8 cellular contexts compared by ENCODE assay signal in genomic region chr9:27276182-27277030, GRCh38. TPM values are rescaled to one million over a fixed set of nuclear protein-coding genes. Genes with fewer than 3 reads are reported as not detected.
DNase-seq lines count a peak whose midpoint lies in the region; ATAC-seq and TF ChIP-seq lines count a peak whose summit lies in the region.

No MANE protein-coding gene starts in this region.

- H3K4me3 ChIP-seq in thoracic aorta: peak overlapping the region; percentile 44

- no peaks in the 10 kb centered on the region for H3K4me1 ChIP-seq in thoracic aorta (ENCODE audit: control insufficient read depth in 1 of 2, low read depth in 2 of 2)

- ATAC-seq in Right ventricle myocardium superior (ENCODE audit: poor library complexity) (peak; percentile 62), HG03175 (IDR thresholded peaks at IDR 0.05; ENCODE audit: unreplicated experiment) (peak; percentile 58), thoracic aorta (ENCODE audit: insufficient number of reproducible peaks, low FRiP score, low read depth) (peak; percentile 75), T-helper 17 cell (no peak)

- H3K27ac Mint-ChIP-seq in T-helper 17 cell: no peak overlapping the region

- peaks cover 5% of the 10 kb centered on the region for H3K4me1 Mint-ChIP-seq in T-helper 17 cell

- no peaks in the 10 kb centered on the region for H3K36me3 ChIP-seq in thoracic aorta

- TF ChIP-seq CTCF in thoracic aorta (IDR thresholded peaks at IDR 0.05): peak; percentile 76

- no peak for DNase-seq in Right ventricle myocardium superior
- DNase-seq in cardiac septum (ENCODE audit: low spot score): no peak
- DNase-seq in NCI-H524 treated with DMSO at 0.1 percent for 48 hours (lab: John Stamatoyannopoulos, UW): peak; percentile 7
- peak; percentile 10 for DNase-seq in brain pericyte (ENCODE audit: low read depth, low spot score)
- peak; percentile 52 for DNase-seq in kidney glomerular epithelial cell (lab: John Stamatoyannopoulos, UW)
- DNase-seq in thoracic aorta (ENCODE audit: low spot score): no peak
- DNase-seq in T-helper 17 cell: no peak

- no peaks in the 10 kb centered on the region for H3K27me3 ChIP-seq in thoracic aorta (replicated peaks; ENCODE audit: insufficient read depth)

- no peak overlapping the region for H3K4me3 Mint-ChIP-seq in T-helper 17 cell

- intact Hi-C loops in Right ventricle myocardium superior (cut with DNase I): loop anchor here (5.0 kb wide), 1 partner anchor 244 kb away; no protein-coding TSS in a partner anchor
- intact Hi-C loops in cardiac septum (cut with DNase I): loop anchor here (2.0 kb wide), 1 partner anchor 242 kb away; no protein-coding TSS in a partner anchor

- peaks cover 33% of the 10 kb centered on the region for H3K27me3 Mint-ChIP-seq in T-helper 17 cell

- H3K27ac ChIP-seq in thoracic aorta: no peak overlapping the region

- no peaks in the 10 kb centered on the region for H3K36me3 Mint-ChIP-seq in T-helper 17 cell (ENCODE audit: low read depth)

- H3K9me3 ChIP-seq in thoracic aorta: no peaks in the 10 kb centered on the region
- no peaks in the 10 kb centered on the region for H3K9me3 ChIP-seq in T-helper 17 cell (ENCODE audit: control insufficient read depth, low read length, poor library complexity, severe bottlenecking)

RNA-seq across cellular contexts. Expression of gene EQTN, which starts 20.5 kb away (rescaled TPM):
- total RNA-seq in Right ventricle myocardium superior (not detected), cardiac septum (not detected), thoracic aorta (not detected), T-helper 17 cell (not detected)

Comparison
In these comparisons a context has a peak if more than half of its experiments do, and no peak if none do; other contexts are left out.
1. DNase-seq: peak in NCI-H524 treated with DMSO at 0.1 percent for 48 hours (single experiment), brain pericyte (single experiment) and kidney glomerular epithelial cell (single experiment); none in Right ventricle myocardium superior (single experiment), cardiac septum (single experiment), thoracic aorta (single experiment) and T-helper 17 cell (0 of 3).